36 cellular contexts compared by ENCODE assay signal in the genomic region with DNA sequence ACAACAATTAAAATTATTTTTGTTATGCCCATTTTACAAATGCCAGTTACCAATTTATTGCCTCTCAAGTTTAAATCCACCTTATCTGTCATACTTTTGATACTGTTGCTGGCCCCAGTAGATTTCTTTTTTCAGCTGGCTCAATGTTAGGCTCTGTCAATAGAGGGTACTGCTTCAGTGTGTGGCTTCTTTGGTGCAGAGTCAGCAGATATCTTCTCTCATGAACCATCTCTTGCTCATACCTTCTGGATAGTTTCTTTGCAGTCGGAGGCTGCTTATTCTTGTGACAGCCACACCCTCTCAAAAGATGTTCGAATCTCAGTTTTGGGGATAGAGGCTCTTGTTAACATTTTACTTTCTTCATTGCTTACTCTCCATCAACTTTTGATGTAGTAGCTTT.
"Had no signal": no experiment of that assay in that cellular context is flagged by ENCODE, and none has a peak within 500 bp of the region (broad histone marks: within the 10 kb centered on the region; RNA-seq: fewer than 3 reads in every experiment).

No MANE protein-coding gene starts in this region.

- H3K9me3 ChIP-seq: ascending aorta had no signal

- DNase-seq: activated B cell treated with CpG ODN at 0.5 μM for 24 hours; activated CD4-positive, alpha-beta memory T cell treated with anti-CD3 and anti-CD28 coated beads for 36 hours; activated CD4-positive, alpha-beta T cell treated with anti-CD3 and anti-CD28 coated beads for 4 hours; activated CD4-positive, alpha-beta T cell treated with anti-CD3 and anti-CD28 coated beads, Interleukin-2, amount 10 ng/mL, durations not matched to agents 24 days and 14 days; activated CD4-positive, alpha-beta T cell treated with anti-CD3 and anti-CD28 coated beads, Interleukin-2, amount 50 U/mL, for 1 hour; activated CD4-positive, alpha-beta T cell treated with anti-CD3 and anti-CD28 coated beads, Interleukin-2, amount 50 U/mL, for 4 hours; activated CD4-positive, CD25-positive, alpha-beta regulatory T cell treated with anti-CD3 and anti-CD28 coated beads, Interleukin-2, amount 50 U/mL, for 72 hours; activated CD8-positive, alpha-beta memory T cell treated with anti-CD3 and anti-CD28 coated beads, Interleukin-2, amount 10 ng/mL, durations not matched to agents 7 days and 5 days; activated CD8-positive, alpha-beta memory T cell treated with anti-CD3 and anti-CD28 coated beads, Interleukin-2, amount 50 U/mL, for 48 hours; activated CD8-positive, alpha-beta T cell treated with anti-CD3 and anti-CD28 coated beads for 36 hours; activated effector memory CD4-positive, alpha-beta T cell treated with Interleukin-2 at 50 U/mL for 16 hours; activated gamma-delta T cell; activated naive CD4-positive, alpha-beta T cell treated with anti-CD3 and anti-CD28 coated beads, Interleukin-2, amount 10 ng/mL, durations not matched to agents 7 days and 5 days; activated naive CD4-positive, alpha-beta T cell treated with Interleukin-2 at 50 U/mL for 16 hours; activated naive CD8-positive, alpha-beta T cell treated with anti-CD3 and anti-CD28 coated beads, Interleukin-2, amount 10 ng/mL, durations not matched to agents 7 days and 5 days; activated naive CD8-positive, alpha-beta T cell treated with anti-CD3 and anti-CD28 coated beads, Interleukin-2, amount 50 U/mL, for 24 hours; activated T-cell treated with anti-CD3 and anti-CD28 coated beads, Interleukin-2, amount 50 U/mL, for 24 hours; activated T-cell treated with anti-CD3 and anti-CD28 coated beads, Interleukin-2, amount 50 U/mL, for 48 hours; amygdala; anterior cingulate cortex; caudate nucleus; cerebellar nuclear complex; T-helper 2 cell; T-helper 9 cell had no signal

- H3K27ac Mint-ChIP-seq: activated B cell treated with CpG ODN at 0.5 μM for 24 hours; activated CD4-positive, alpha-beta memory T cell treated with anti-CD3 and anti-CD28 coated beads for 36 hours; activated CD4-positive, alpha-beta T cell treated with anti-CD3 and anti-CD28 coated beads, Interleukin-2, amount 10 ng/mL, durations not matched to agents 24 days and 14 days; activated CD8-positive, alpha-beta memory T cell treated with anti-CD3 and anti-CD28 coated beads, Interleukin-2, amount 10 ng/mL, durations not matched to agents 7 days and 5 days; activated CD8-positive, alpha-beta T cell treated with anti-CD3 and anti-CD28 coated beads for 36 hours; activated naive CD4-positive, alpha-beta T cell treated with anti-CD3 and anti-CD28 coated beads, Interleukin-2, amount 10 ng/mL, durations not matched to agents 7 days and 5 days; activated naive CD4-positive, alpha-beta T cell treated with anti-CD3 and anti-CD28 coated beads, Interleukin-2, amount 50 U/mL, for 24 hours; activated naive CD8-positive, alpha-beta T cell; activated naive CD8-positive, alpha-beta T cell treated with anti-CD3 and anti-CD28 coated beads, Interleukin-2, amount 10 ng/mL, durations not matched to agents 7 days and 5 days; activated naive CD8-positive, alpha-beta T cell treated with anti-CD3 and anti-CD28 coated beads, Interleukin-2, amount 50 U/mL, for 24 hours; activated T-cell treated with anti-CD3 and anti-CD28 coated beads, Interleukin-2, amount 50 U/mL, for 24 hours; activated T-helper 2 cell treated with anti-CD3 and anti-CD28 coated beads, Interferon-gamma antibody, Interleukin-2, Interleukin-4, amounts not matched to agents 10 μg/mL and 5 μg/mL and 100 μg/mL, durations not matched to agents 14 hours and 24 hours and 36 hours; brain; T-helper 1 cell treated with Interleukin-12 subunit alpha and Interleukin-12 subunit beta and Interleukin-4 antibody, amounts not matched to agents 30 μg/mL and 1 μg/mL, for 36 hours; T-helper 2 cell treated with Interferon-gamma antibody and Interleukin-4, amounts not matched to agents 5 μg/mL and 100 μg/mL, for 36 hours had no signal

- H3K27ac ChIP-seq: ascending aorta, cardiac muscle cell, VCaP had no signal

- H3K4me3 Mint-ChIP-seq: activated B cell treated with CpG ODN at 0.5 μM for 24 hours; activated CD4-positive, alpha-beta memory T cell treated with anti-CD3 and anti-CD28 coated beads for 36 hours; activated CD4-positive, alpha-beta T cell treated with anti-CD3 and anti-CD28 coated beads, Interleukin-2, amount 10 ng/mL, durations not matched to agents 24 days and 14 days; activated CD8-positive, alpha-beta memory T cell treated with anti-CD3 and anti-CD28 coated beads, Interleukin-2, amount 10 ng/mL, durations not matched to agents 7 days and 5 days; activated CD8-positive, alpha-beta T cell treated with anti-CD3 and anti-CD28 coated beads for 36 hours; activated naive CD4-positive, alpha-beta T cell treated with anti-CD3 and anti-CD28 coated beads, Interleukin-2, amount 10 ng/mL, durations not matched to agents 7 days and 5 days; activated naive CD4-positive, alpha-beta T cell treated with anti-CD3 and anti-CD28 coated beads, Interleukin-2, amount 50 U/mL, for 24 hours; activated naive CD8-positive, alpha-beta T cell; activated naive CD8-positive, alpha-beta T cell treated with anti-CD3 and anti-CD28 coated beads, Interleukin-2, amount 10 ng/mL, durations not matched to agents 7 days and 5 days; activated naive CD8-positive, alpha-beta T cell treated with anti-CD3 and anti-CD28 coated beads, Interleukin-2, amount 50 U/mL, for 24 hours; activated T-cell treated with anti-CD3 and anti-CD28 coated beads, Interleukin-2, amount 50 U/mL, for 24 hours; brain; central memory CD8-positive, alpha-beta T cell; T-helper 1 cell treated with Interleukin-12 subunit alpha and Interleukin-12 subunit beta and Interleukin-4 antibody, amounts not matched to agents 30 μg/mL and 1 μg/mL, for 36 hours; T-helper 2 cell treated with Interferon-gamma antibody and Interleukin-4, amounts not matched to agents 5 μg/mL and 100 μg/mL, for 36 hours had no signal

- H3K4me1 Mint-ChIP-seq: activated B cell treated with CpG ODN at 0.5 μM for 24 hours; activated CD4-positive, alpha-beta T cell treated with anti-CD3 and anti-CD28 coated beads, Interleukin-2, amount 10 ng/mL, durations not matched to agents 24 days and 14 days; activated CD8-positive, alpha-beta memory T cell treated with anti-CD3 and anti-CD28 coated beads, Interleukin-2, amount 10 ng/mL, durations not matched to agents 7 days and 5 days; activated naive CD4-positive, alpha-beta T cell treated with anti-CD3 and anti-CD28 coated beads, Interleukin-2, amount 10 ng/mL, durations not matched to agents 7 days and 5 days; activated naive CD4-positive, alpha-beta T cell treated with anti-CD3 and anti-CD28 coated beads, Interleukin-2, amount 50 U/mL, for 24 hours; activated naive CD8-positive, alpha-beta T cell treated with anti-CD3 and anti-CD28 coated beads, Interleukin-2, amount 10 ng/mL, durations not matched to agents 7 days and 5 days; activated naive CD8-positive, alpha-beta T cell treated with anti-CD3 and anti-CD28 coated beads, Interleukin-2, amount 50 U/mL, for 24 hours; brain; central memory CD8-positive, alpha-beta T cell had no signal

- H3K36me3 ChIP-seq: ascending aorta, cardiac muscle cell had no signal

- FAIRE-seq: bronchial epithelial cell, TTC549 had no signal

- H3K4me1 ChIP-seq: ascending aorta had no signal

- H3K36me3 Mint-ChIP-seq: activated CD4-positive, alpha-beta memory T cell treated with anti-CD3 and anti-CD28 coated beads for 36 hours; activated CD8-positive, alpha-beta memory T cell treated with anti-CD3 and anti-CD28 coated beads, Interleukin-2, amount 10 ng/mL, durations not matched to agents 7 days and 5 days; activated naive CD4-positive, alpha-beta T cell treated with anti-CD3 and anti-CD28 coated beads, Interleukin-2, amount 10 ng/mL, durations not matched to agents 7 days and 5 days; activated naive CD4-positive, alpha-beta T cell treated with anti-CD3 and anti-CD28 coated beads, Interleukin-2, amount 50 U/mL, for 24 hours; activated naive CD8-positive, alpha-beta T cell; activated naive CD8-positive, alpha-beta T cell treated with anti-CD3 and anti-CD28 coated beads, Interleukin-2, amount 10 ng/mL, durations not matched to agents 7 days and 5 days had no signal

- H3K9me3 Mint-ChIP-seq: activated CD4-positive, alpha-beta T cell treated with anti-CD3 and anti-CD28 coated beads, Interleukin-2, amount 10 ng/mL, durations not matched to agents 24 days and 14 days; activated T-helper 2 cell treated with anti-CD3 and anti-CD28 coated beads, Interferon-gamma antibody, Interleukin-2, Interleukin-4, amounts not matched to agents 10 μg/mL and 5 μg/mL and 100 μg/mL, durations not matched to agents 14 hours and 24 hours and 36 hours had no signal

- H3K27me3 ChIP-seq: ascending aorta, cardiac muscle cell had no signal

- ATAC-seq: activated CD8-positive, alpha-beta memory T cell treated with anti-CD3 and anti-CD28 coated beads, Interleukin-2, amount 10 ng/mL, durations not matched to agents 7 days and 5 days; activated CD8-positive, alpha-beta T cell treated with anti-CD3 and anti-CD28 coated beads for 36 hours; activated naive CD8-positive, alpha-beta T cell treated with anti-CD3 and anti-CD28 coated beads, Interleukin-2, amount 50 U/mL, for 24 hours had no signal

- H3K4me3 ChIP-seq: ascending aorta, cardiac muscle cell had no signal

- H3K27me3 Mint-ChIP-seq: activated B cell treated with CpG ODN at 0.5 μM for 24 hours; activated CD4-positive, alpha-beta memory T cell treated with anti-CD3 and anti-CD28 coated beads for 36 hours; activated CD4-positive, alpha-beta T cell treated with anti-CD3 and anti-CD28 coated beads, Interleukin-2, amount 10 ng/mL, durations not matched to agents 24 days and 14 days; activated CD8-positive, alpha-beta memory T cell treated with anti-CD3 and anti-CD28 coated beads, Interleukin-2, amount 10 ng/mL, durations not matched to agents 7 days and 5 days; activated CD8-positive, alpha-beta T cell treated with anti-CD3 and anti-CD28 coated beads for 36 hours; activated naive CD4-positive, alpha-beta T cell treated with anti-CD3 and anti-CD28 coated beads, Interleukin-2, amount 10 ng/mL, durations not matched to agents 7 days and 5 days; activated naive CD4-positive, alpha-beta T cell treated with anti-CD3 and anti-CD28 coated beads, Interleukin-2, amount 50 U/mL, for 24 hours; activated naive CD8-positive, alpha-beta T cell; activated naive CD8-positive, alpha-beta T cell treated with anti-CD3 and anti-CD28 coated beads, Interleukin-2, amount 10 ng/mL, durations not matched to agents 7 days and 5 days; activated naive CD8-positive, alpha-beta T cell treated with anti-CD3 and anti-CD28 coated beads, Interleukin-2, amount 50 U/mL, for 24 hours; activated T-cell treated with anti-CD3 and anti-CD28 coated beads, Interleukin-2, amount 50 U/mL, for 24 hours; brain; central memory CD8-positive, alpha-beta T cell had no signal
